In the genomic region with DNA sequence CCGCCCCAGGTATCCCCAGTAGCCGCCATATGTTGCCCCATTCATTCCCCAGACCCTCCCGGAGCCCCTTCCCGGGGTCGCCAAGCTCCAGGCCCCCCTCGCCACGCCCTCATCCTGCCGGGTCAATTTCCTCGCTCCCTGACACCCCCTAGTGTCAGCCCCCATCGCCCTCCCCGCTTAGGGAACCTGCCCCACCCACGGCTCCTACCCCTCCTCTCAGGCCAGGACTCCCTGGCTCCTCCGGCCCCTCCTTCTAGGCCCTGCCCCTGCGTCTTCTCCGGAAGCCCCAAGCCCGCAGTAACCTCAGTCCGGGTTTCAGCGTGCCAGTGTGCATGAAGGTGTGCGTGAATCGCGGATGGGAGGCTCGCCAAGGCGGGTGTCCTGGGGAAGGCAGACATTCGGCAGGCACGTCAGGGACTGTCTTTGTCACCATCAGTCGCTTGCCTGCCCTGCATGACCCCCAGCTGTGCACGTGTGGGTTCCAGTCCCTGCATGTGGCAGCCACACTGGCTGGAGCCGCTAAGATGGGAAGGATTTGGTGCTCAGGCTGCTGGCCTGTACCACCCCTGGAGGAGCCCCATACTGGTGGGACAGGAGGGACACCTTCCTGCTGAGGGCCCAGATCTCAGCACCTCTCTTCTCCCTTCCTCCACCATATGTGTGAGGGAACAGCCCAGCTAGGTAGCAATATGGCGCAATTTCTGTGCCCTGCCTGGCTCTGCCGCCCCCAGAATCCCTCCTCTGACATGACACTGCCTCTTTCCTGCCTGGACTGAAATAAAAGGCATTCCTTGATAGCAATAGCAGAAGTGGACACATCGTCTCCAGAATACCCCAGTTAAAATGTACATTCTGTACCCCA, we compare ENCODE assay signal across 6 cellular contexts. TPM values are rescaled to one million over a fixed set of nuclear protein-coding genes. Genes with fewer than 3 reads are reported as not detected.
DNase-seq lines count a peak whose midpoint lies in the region; ATAC-seq and TF ChIP-seq lines count a peak whose summit lies in the region.

No MANE protein-coding gene starts in this region.

- H3K36me3 ChIP-seq in MG63 (no peaks in the 10 kb centered on the region), parathyroid adenoma (ENCODE audit: control insufficient read depth, insufficient read depth, low read length) (no peaks in the 10 kb centered on the region)

- H3K4me1 ChIP-seq in parathyroid adenoma = peaks cover 10% of the 10 kb centered on the region

- ATAC-seq in GM19035 (IDR thresholded peaks at IDR 0.05; ENCODE audit: unreplicated experiment) = peak; percentile 17

- H3K79me2 ChIP-seq in parathyroid adenoma = no peaks in the 10 kb centered on the region

- no peak overlapping the region for H3K27ac ChIP-seq in parathyroid adenoma

- H3K27me3 ChIP-seq in MG63 = no peaks in the 10 kb centered on the region
- no peaks in the 10 kb centered on the region for H3K27me3 ChIP-seq in parathyroid adenoma (ENCODE audit: control insufficient read depth, insufficient read depth, low read length)

- H3K4me3 ChIP-seq in MG63 (peak overlapping the region; percentile 52), parathyroid adenoma (ENCODE audit: low read depth, low read length) (no peak overlapping the region)

- H3K9ac ChIP-seq in parathyroid adenoma = no peak overlapping the region

- DNase-seq in MG63 (peak; percentile 27), cerebellar cortex (ENCODE audit: low spot score) (peak; percentile 63), SIG-M5 (lab: John Stamatoyannopoulos, UW) (no peak), RKO (ENCODE audit: low spot score) (no peak)

- H3K9me3 ChIP-seq in MG63 = no peaks in the 10 kb centered on the region
- H3K9me3 ChIP-seq in parathyroid adenoma (ENCODE audit: control insufficient read depth, low read length) = no peaks in the 10 kb centered on the region

- TF ChIP-seq CTCF in parathyroid adenoma (IDR thresholded peaks at IDR 0.05) = no peak

- H2AFZ ChIP-seq in parathyroid adenoma = peak overlapping the region; percentile 81

- peak overlapping the region; percentile 50 for H3K4me2 ChIP-seq in parathyroid adenoma (ENCODE audit: low read length)

RNA-seq across cellular contexts. Expression of a gene that starts 0.7 kb away (rescaled TPM):
- total RNA-seq in MG63 (2014; rRNA removed; shearing (Covaris generic); ENCODE audit: low replicate concordance) = 0.37 and 0.43 TPM in 2 replicates

RNA-seq across cellular contexts. Expression of a gene that starts 7.9 kb away (rescaled TPM):
- total RNA-seq in MG63 (2014; rRNA removed; shearing (Covaris generic); ENCODE audit: low replicate concordance) = not detected in 2 replicates

RNA-seq across cellular contexts. Expression of a gene that starts 18.0 kb away (rescaled TPM):
- 4.0 and 8.2 TPM in 2 replicates for total RNA-seq in MG63 (2014; rRNA removed; shearing (Covaris generic); ENCODE audit: low replicate concordance)

RNA-seq across cellular contexts. Expression of a gene that starts 23.8 kb away (rescaled TPM):
- total RNA-seq in MG63 (2014; rRNA removed; shearing (Covaris generic); ENCODE audit: low replicate concordance) = 72.1 and 101 TPM in 2 replicates

RNA-seq across cellular contexts. Expression of a gene that starts 35.2 kb away (rescaled TPM):
- total RNA-seq in MG63 (2014; rRNA removed; shearing (Covaris generic); ENCODE audit: low replicate concordance) = 8.9 and 9.6 TPM in 2 replicates

Comparison
In these comparisons a context has a peak if more than half of its experiments do, and no peak if none do; other contexts are left out.
1. DNase-seq: peak in MG63 (single experiment) and cerebellar cortex (single experiment); none in SIG-M5 (single experiment) and RKO (single experiment).